ENCODE assay signal across 14 cellular contexts in genomic region chrX:115410731-115411435, GRCh38.
DNase-seq lines count a peak whose midpoint lies in the region; ATAC-seq and TF ChIP-seq lines count a peak whose summit lies in the region.
"Had no signal": no experiment of that assay in that cellular context is flagged by ENCODE, and none has a peak within 500 bp of the region (broad histone marks: within the 10 kb centered on the region; RNA-seq: fewer than 3 reads in every experiment).

No MANE protein-coding gene starts in this region.

- ATAC-seq in WTC11, result no peak

- no peaks in the 10 kb centered on the region for H3K9me3 Mint-ChIP-seq in WTC11
- H3K9me3 Mint-ChIP-seq in activated T-helper 1 cell treated with anti-CD3 and anti-CD28 coated beads, Interleukin-12 subunit alpha, Interleukin-12 subunit beta, Interleukin-2, Interleukin-4 antibody, amounts not matched to agents 30 ng/mL and 10 ng/mL and 1 ng/mL, durations not matched to agents 14 hours and 24 hours and 36 hours, result no peaks in the 10 kb centered on the region
- H3K9me3 Mint-ChIP-seq: H9 had no signal

- intact Hi-C loops in activated T-helper 1 cell treated with anti-CD3 and anti-CD28 coated beads, Interleukin-12 subunit alpha, Interleukin-12 subunit beta, Interleukin-2, Interleukin-4 antibody, amounts not matched to agents 30 ng/mL and 10 ng/mL and 1 ng/mL, durations not matched to agents 14 hours and 24 hours and 36 hours (cut with micrococcal nuclease), result no loop called here

- H3K27me3 Mint-ChIP-seq in WTC11 (ENCODE audit: low read depth), result peaks cover 3% of the 10 kb centered on the region; the same call in 1 of the 2 replicates
- H3K27me3 Mint-ChIP-seq in activated T-helper 1 cell treated with anti-CD3 and anti-CD28 coated beads, Interleukin-12 subunit alpha, Interleukin-12 subunit beta, Interleukin-2, Interleukin-4 antibody, amounts not matched to agents 30 ng/mL and 10 ng/mL and 1 ng/mL, durations not matched to agents 14 hours and 24 hours and 36 hours (ENCODE audit: insufficient read depth), result no peaks in the 10 kb centered on the region
- H3K27me3 Mint-ChIP-seq: CD4-positive, alpha-beta memory T cell had no signal

- H3K27ac Mint-ChIP-seq in WTC11, result no peak overlapping the region
- H3K27ac Mint-ChIP-seq in activated T-helper 1 cell treated with anti-CD3 and anti-CD28 coated beads, Interleukin-12 subunit alpha, Interleukin-12 subunit beta, Interleukin-2, Interleukin-4 antibody, amounts not matched to agents 30 ng/mL and 10 ng/mL and 1 ng/mL, durations not matched to agents 14 hours and 24 hours and 36 hours, result no peak overlapping the region
- H3K27ac Mint-ChIP-seq: CD4-positive, alpha-beta memory T cell; H9 had no signal

- DNase-seq in ELR (ENCODE audit: low read depth) (peak; percentile 62), NB4 (ENCODE audit: low read depth) (peak; percentile 1), SK-N-DZ (ENCODE audit: low spot score) (peak; percentile 53), fibroblast of peridontal ligament (ENCODE audit: extremely low read depth) (peak; percentile 9), NCI-H446 (lab: John Stamatoyannopoulos, UW) (no peak), WTC11 (ENCODE audit: low spot score) (no peak), GM03348 (ENCODE audit: low spot score) (no peak)
- no peak for DNase-seq in activated T-helper 1 cell treated with anti-CD3 and anti-CD28 coated beads, Interleukin-12 subunit alpha, Interleukin-12 subunit beta, Interleukin-2, Interleukin-4 antibody, amounts not matched to agents 30 ng/mL and 10 ng/mL and 1 ng/mL, durations not matched to agents 14 hours and 24 hours and 36 hours (ENCODE audit: low spot score)
- DNase-seq: DMS153, DMS79, H9 had no signal

- no peak for TF ChIP-seq POLR2A in NB4 (IDR thresholded peaks at IDR 0.05; ENCODE audit: extremely low read depth, insufficient read length)

- no peak overlapping the region for H3K4me3 ChIP-seq in NB4 (ENCODE audit: low read depth, low read length)
- H3K4me3 ChIP-seq: BLaER1 had no signal

- POLR2A ChIA-PET in WTC11 (lab: Charles Lee), result no interaction called here

- no peaks in the 10 kb centered on the region for H3K36me3 Mint-ChIP-seq in WTC11
- H3K36me3 Mint-ChIP-seq in activated T-helper 1 cell treated with anti-CD3 and anti-CD28 coated beads, Interleukin-12 subunit alpha, Interleukin-12 subunit beta, Interleukin-2, Interleukin-4 antibody, amounts not matched to agents 30 ng/mL and 10 ng/mL and 1 ng/mL, durations not matched to agents 14 hours and 24 hours and 36 hours (ENCODE audit: low read depth), result no peaks in the 10 kb centered on the region
- H3K36me3 Mint-ChIP-seq: CD14-positive monocyte; CD4-positive, alpha-beta memory T cell had no signal

- H3K4me1 Mint-ChIP-seq in WTC11, result no peaks in the 10 kb centered on the region
- H3K4me1 Mint-ChIP-seq in activated T-helper 1 cell treated with anti-CD3 and anti-CD28 coated beads, Interleukin-12 subunit alpha, Interleukin-12 subunit beta, Interleukin-2, Interleukin-4 antibody, amounts not matched to agents 30 ng/mL and 10 ng/mL and 1 ng/mL, durations not matched to agents 14 hours and 24 hours and 36 hours (ENCODE audit: low read depth), result no peaks in the 10 kb centered on the region
- H3K4me1 Mint-ChIP-seq: CD14-positive monocyte; CD4-positive, alpha-beta memory T cell; H9 had no signal

- H3K4me3 Mint-ChIP-seq in WTC11, result no peak overlapping the region
- no peak overlapping the region for H3K4me3 Mint-ChIP-seq in activated T-helper 1 cell treated with anti-CD3 and anti-CD28 coated beads, Interleukin-12 subunit alpha, Interleukin-12 subunit beta, Interleukin-2, Interleukin-4 antibody, amounts not matched to agents 30 ng/mL and 10 ng/mL and 1 ng/mL, durations not matched to agents 14 hours and 24 hours and 36 hours
- H3K4me3 Mint-ChIP-seq: CD14-positive monocyte; CD4-positive, alpha-beta memory T cell; H9 had no signal

- CTCF ChIA-PET in WTC11 (lab: Charles Lee), result no interaction called here

- no peak for TF ChIP-seq CTCF in NB4 (IDR thresholded peaks at IDR 0.05; ENCODE audit: low read depth, low read length)
- no peak for TF ChIP-seq CTCF in WTC11 (IDR thresholded peaks at IDR 0.05)

TF ChIP-seq in WTC11, 78 proteins besides CTCF, POLR2A, EP300 and RAD21 (continues in another document):
- no peak for TF ChIP-seq SP1 (CRISPR knock-in tag; conservative IDR thresholded peaks at IDR 0.05)
- no peak for TF ChIP-seq NR1H2 (CRISPR knock-in tag; IDR thresholded peaks at IDR 0.05)
- no peak for TF ChIP-seq NFYB (CRISPR knock-in tag; conservative IDR thresholded peaks at IDR 0.05; ENCODE audit: low read depth)
- TF ChIP-seq, protein P1, sequence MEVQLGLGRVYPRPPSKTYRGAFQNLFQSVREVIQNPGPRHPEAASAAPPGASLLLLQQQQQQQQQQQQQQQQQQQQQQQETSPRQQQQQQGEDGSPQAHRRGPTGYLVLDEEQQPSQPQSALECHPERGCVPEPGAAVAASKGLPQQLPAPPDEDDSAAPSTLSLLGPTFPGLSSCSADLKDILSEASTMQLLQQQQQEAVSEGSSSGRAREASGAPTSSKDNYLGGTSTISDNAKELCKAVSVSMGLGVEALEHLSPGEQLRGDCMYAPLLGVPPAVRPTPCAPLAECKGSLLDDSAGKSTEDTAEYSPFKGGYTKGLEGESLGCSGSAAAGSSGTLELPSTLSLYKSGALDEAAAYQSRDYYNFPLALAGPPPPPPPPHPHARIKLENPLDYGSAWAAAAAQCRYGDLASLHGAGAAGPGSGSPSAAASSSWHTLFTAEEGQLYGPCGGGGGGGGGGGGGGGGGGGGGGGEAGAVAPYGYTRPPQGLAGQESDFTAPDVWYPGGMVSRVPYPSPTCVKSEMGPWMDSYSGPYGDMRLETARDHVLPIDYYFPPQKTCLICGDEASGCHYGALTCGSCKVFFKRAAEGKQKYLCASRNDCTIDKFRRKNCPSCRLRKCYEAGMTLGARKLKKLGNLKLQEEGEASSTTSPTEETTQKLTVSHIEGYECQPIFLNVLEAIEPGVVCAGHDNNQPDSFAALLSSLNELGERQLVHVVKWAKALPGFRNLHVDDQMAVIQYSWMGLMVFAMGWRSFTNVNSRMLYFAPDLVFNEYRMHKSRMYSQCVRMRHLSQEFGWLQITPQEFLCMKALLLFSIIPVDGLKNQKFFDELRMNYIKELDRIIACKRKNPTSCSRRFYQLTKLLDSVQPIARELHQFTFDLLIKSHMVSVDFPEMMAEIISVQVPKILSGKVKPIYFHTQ (CRISPR knock-in tag; IDR thresholded peaks at IDR 0.05), result no peak
- no peak for TF ChIP-seq IRF2 (CRISPR knock-in tag; IDR thresholded peaks at IDR 0.05; ENCODE audit: borderline replicate concordance, low read depth)
- TF ChIP-seq FOXP1 (CRISPR knock-in tag; IDR thresholded peaks at IDR 0.05; ENCODE audit: borderline replicate concordance), result no peak
- no peak for TF ChIP-seq MYBL2 (CRISPR knock-in tag; IDR thresholded peaks at IDR 0.05)
- no peak for TF ChIP-seq ARID4B (CRISPR knock-in tag; IDR thresholded peaks at IDR 0.05; ENCODE audit: borderline replicate concordance)
- TF ChIP-seq EMX1 (CRISPR knock-in tag; IDR thresholded peaks at IDR 0.05), result no peak
- TF ChIP-seq, protein P2, sequence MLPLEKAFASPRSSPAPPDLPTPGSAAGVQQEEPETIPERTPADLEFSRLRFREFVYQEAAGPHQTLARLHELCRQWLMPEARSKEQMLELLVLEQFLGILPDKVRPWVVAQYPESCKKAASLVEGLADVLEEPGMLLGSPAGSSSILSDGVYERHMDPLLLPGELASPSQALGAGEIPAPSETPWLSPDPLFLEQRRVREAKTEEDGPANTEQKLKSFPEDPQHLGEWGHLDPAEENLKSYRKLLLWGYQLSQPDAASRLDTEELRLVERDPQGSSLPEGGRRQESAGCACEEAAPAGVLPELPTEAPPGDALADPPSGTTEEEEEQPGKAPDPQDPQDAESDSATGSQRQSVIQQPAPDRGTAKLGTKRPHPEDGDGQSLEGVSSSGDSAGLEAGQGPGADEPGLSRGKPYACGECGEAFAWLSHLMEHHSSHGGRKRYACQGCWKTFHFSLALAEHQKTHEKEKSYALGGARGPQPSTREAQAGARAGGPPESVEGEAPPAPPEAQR (CRISPR knock-in tag; IDR thresholded peaks at IDR 0.05), result no peak
- TF ChIP-seq HMGA2 (CRISPR knock-in tag; IDR thresholded peaks at IDR 0.05), result no peak
- TF ChIP-seq ZNF232 (CRISPR knock-in tag; IDR thresholded peaks at IDR 0.05), result no peak
- TF ChIP-seq SMAD4 (CRISPR knock-in tag; IDR thresholded peaks at IDR 0.05), result no peak

Comparison
In these comparisons a context has a peak if more than half of its experiments do, and no peak if none do; other contexts are left out.
1. DNase-seq: peak in ELR (single experiment), NB4 (single experiment), SK-N-DZ (single experiment) and fibroblast of peridontal ligament (single experiment); none in NCI-H446 (0 of 2), WTC11 (single experiment), GM03348 (single experiment) and activated T-helper 1 cell treated with anti-CD3 and anti-CD28 coated beads, Interleukin-12 subunit alpha, Interleukin-12 subunit beta, Interleukin-2, Interleukin-4 antibody, amounts not matched to agents 30 ng/mL and 10 ng/mL and 1 ng/mL, durations not matched to agents 14 hours and 24 hours and 36 hours (single experiment).